In genomic region chr1:151501474-151501873, GRCh38 we compare ENCODE assay signal across 1 cellular context.
A peak's percentile ranks its signal among the peaks of the same experiment; 100 is the strongest.
TF ChIP-seq lines count a peak whose summit lies in the region.

No MANE protein-coding gene starts in this region.

TF ChIP-seq in H1, 55 proteins besides CTCF, POLR2A, EP300 and RAD21:
- TF ChIP-seq EZH2 (IDR thresholded peaks at IDR 0.05; ENCODE audit: low read depth, low read length, severe bottlenecking) (no peak), YY1 (IDR thresholded peaks at IDR 0.05; ENCODE audit: low read depth, low read length) (0 out of 2 replicates have a peak, but pooled peaks have one; percentile 31)
